ENCODE assay signal across 8 cellular contexts in the genomic region with DNA sequence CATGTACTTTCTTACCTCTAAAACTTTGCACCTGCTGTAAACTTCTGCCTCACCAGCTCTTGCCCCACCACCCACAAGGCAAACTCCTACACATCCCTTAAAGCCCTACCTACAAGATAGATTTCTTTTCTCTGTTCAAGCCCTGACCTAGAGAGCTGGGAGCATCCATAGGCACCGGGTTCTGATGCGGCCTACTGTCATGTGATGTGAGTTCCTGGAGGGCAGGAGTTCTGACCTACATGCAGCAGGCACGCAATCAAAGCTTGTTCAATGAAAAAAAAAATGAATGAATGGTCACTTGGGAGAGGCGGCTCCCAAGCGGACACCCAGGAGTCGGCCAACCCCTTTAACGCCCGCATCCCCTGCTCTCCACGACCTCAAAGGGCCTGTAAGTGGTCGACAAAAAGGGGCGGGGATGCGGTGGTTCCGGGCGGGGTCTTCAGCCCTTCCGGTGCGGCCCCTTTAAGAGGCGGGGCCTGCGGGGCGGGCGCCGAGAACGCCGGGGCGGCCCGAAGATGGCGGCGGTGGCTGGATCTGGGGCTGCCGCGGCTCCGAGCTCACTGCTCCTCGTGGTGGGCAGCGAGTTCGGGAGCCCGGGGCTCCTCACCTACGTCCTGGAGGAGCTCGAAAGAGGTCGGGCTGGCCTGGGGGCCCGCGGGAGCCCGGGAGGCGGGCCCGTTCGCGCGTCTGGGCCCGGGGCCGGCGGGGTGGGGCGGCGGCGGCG.
DNase-seq lines count a peak whose midpoint lies in the region; ATAC-seq and TF ChIP-seq lines count a peak whose summit lies in the region.

A gene with protein sequence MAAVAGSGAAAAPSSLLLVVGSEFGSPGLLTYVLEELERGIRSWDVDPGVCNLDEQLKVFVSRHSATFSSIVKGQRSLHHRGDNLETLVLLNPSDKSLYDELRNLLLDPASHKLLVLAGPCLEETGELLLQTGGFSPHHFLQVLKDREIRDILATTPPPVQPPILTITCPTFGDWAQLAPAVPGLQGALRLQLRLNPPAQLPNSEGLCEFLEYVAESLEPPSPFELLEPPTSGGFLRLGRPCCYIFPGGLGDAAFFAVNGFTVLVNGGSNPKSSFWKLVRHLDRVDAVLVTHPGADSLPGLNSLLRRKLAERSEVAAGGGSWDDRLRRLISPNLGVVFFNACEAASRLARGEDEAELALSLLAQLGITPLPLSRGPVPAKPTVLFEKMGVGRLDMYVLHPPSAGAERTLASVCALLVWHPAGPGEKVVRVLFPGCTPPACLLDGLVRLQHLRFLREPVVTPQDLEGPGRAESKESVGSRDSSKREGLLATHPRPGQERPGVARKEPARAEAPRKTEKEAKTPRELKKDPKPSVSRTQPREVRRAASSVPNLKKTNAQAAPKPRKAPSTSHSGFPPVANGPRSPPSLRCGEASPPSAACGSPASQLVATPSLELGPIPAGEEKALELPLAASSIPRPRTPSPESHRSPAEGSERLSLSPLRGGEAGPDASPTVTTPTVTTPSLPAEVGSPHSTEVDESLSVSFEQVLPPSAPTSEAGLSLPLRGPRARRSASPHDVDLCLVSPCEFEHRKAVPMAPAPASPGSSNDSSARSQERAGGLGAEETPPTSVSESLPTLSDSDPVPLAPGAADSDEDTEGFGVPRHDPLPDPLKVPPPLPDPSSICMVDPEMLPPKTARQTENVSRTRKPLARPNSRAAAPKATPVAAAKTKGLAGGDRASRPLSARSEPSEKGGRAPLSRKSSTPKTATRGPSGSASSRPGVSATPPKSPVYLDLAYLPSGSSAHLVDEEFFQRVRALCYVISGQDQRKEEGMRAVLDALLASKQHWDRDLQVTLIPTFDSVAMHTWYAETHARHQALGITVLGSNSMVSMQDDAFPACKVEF (plus strand): TSS at position 493 of the 724 bp plus-strand sequence. CDS start 23 bp downstream, at position 516.

- no peaks in the 10 kb centered on the region for H3K27me3 ChIP-seq in neuron (ENCODE audit: insufficient read depth, low read length)

- peak within 1 kb of the TSS; percentile 61 for H2AFZ ChIP-seq in neuron (ENCODE audit: low read depth, low read length)

- ATAC-seq in GM19035 (IDR thresholded peaks at IDR 0.05; ENCODE audit: unreplicated experiment), result peak; percentile 78

- peaks cover 20% of the 10 kb centered on the region for H3K4me1 ChIP-seq in neuron (ENCODE audit: insufficient read depth, low read length)

- H3K4me3 ChIP-seq in AG09309 (ENCODE audit: control insufficient read depth, low read depth, low read length), result peak within 1 kb of the TSS; percentile 97
- peak within 1 kb of the TSS; percentile 60 for H3K4me3 ChIP-seq in neuron (ENCODE audit: low read length)

- H3K9me3 ChIP-seq in neuron (ENCODE audit: low read length), result no peaks in the 10 kb centered on the region

- H3K36me3 ChIP-seq in neuron (ENCODE audit: insufficient read depth, low read length), result peaks cover 26% of the 10 kb centered on the region

- TF ChIP-seq CTCF in AG09309 (IDR thresholded peaks at IDR 0.05; ENCODE audit: control insufficient read depth, insufficient read depth, low read depth, low read length, missing control alignments), result no peak

- peak within 1 kb of the TSS; percentile 53 for H3K27ac ChIP-seq in substantia nigra (ENCODE audit: low read depth, low read length, poor library complexity, severe bottlenecking)

- DNase-seq in AG09309 (ENCODE audit: low read depth) (no peak), HS-27A (ENCODE audit: low read depth) (peak; percentile 11), RPMI8226 (peak; percentile 70), activated gamma-delta T cell (lab: John Stamatoyannopoulos, UW) (peak; percentile 44), foreskin melanocyte (peak; percentile 74), substantia nigra (lab: John Stamatoyannopoulos, UW) (peak in 37 of 49 donors; percentile 8 to 72 (median 31))
